18 cellular contexts compared by ENCODE assay signal in genomic region chr13:92972751-92973150, GRCh38.
DNase-seq lines count a peak whose midpoint lies in the region; FAIRE-seq and TF ChIP-seq lines count a peak whose summit lies in the region.
"Had no signal": no experiment of that assay in that cellular context is flagged by ENCODE, and none has a peak within 500 bp of the region (broad histone marks: within the 10 kb centered on the region; RNA-seq: fewer than 3 reads in every experiment).

No MANE protein-coding gene starts in this region.

- DNase-seq in NCI-H82 (lab: John Stamatoyannopoulos, UW) (peak; percentile 44), bronchial epithelial cell (ENCODE audit: low read depth) (peak; percentile 15), renal cortical epithelial cell (ENCODE audit: low read depth) (peak; percentile 91), activated gamma-delta T cell treated with Interleukin-2 at 50 U/mL for 16 hours (no peak), osteoblast (ENCODE audit: insufficient read length, low spot score, missing footprints) (no peak)
- no peak for DNase-seq in activated T-helper 2 cell treated with anti-CD3 and anti-CD28 coated beads, Interferon-gamma antibody, Interleukin-2, Interleukin-4, amounts not matched to agents 10 μg/mL and 5 μg/mL and 100 μg/mL, durations not matched to agents 14 hours and 24 hours and 36 hours (ENCODE audit: low spot score)
- DNase-seq: C1 segment of cervical spinal cord; Calu3; CD4-positive, alpha-beta memory T cell; COR-L47; DMS53; DMS79 treated with DMSO at 0.1 percent for 48 hours; GF-D8; HFFc6 had no signal

- no peaks in the 10 kb centered on the region for H3K4me1 ChIP-seq in osteoblast (ENCODE audit: insufficient read depth, low read length)
- H3K4me1 ChIP-seq: HAP-1 had no signal

- H3K36me3 Mint-ChIP-seq in activated T-helper 2 cell treated with anti-CD3 and anti-CD28 coated beads, Interferon-gamma antibody, Interleukin-2, Interleukin-4, amounts not matched to agents 10 μg/mL and 5 μg/mL and 100 μg/mL, durations not matched to agents 14 hours and 24 hours and 36 hours (ENCODE audit: low read depth): no peaks in the 10 kb centered on the region
- H3K36me3 Mint-ChIP-seq: CD4-positive, alpha-beta memory T cell had no signal

- H2AFZ ChIP-seq in osteoblast (ENCODE audit: low read length): no peak overlapping the region
- H2AFZ ChIP-seq: GM23338 had no signal

- no peak overlapping the region for H3K27ac Mint-ChIP-seq in activated T-helper 2 cell treated with anti-CD3 and anti-CD28 coated beads, Interferon-gamma antibody, Interleukin-2, Interleukin-4, amounts not matched to agents 10 μg/mL and 5 μg/mL and 100 μg/mL, durations not matched to agents 14 hours and 24 hours and 36 hours
- H3K27ac Mint-ChIP-seq: CD4-positive, alpha-beta memory T cell; GM23338; HFFc6 had no signal

- H3K9me3 ChIP-seq in osteoblast (ENCODE audit: low read depth, low read length): no peaks in the 10 kb centered on the region
- H3K9me3 ChIP-seq: HAP-1 had no signal

- H3K27me3 ChIP-seq in bronchial epithelial cell (ENCODE audit: control insufficient read depth, insufficient read depth, low read length): no peaks in the 10 kb centered on the region
- H3K27me3 ChIP-seq in osteoblast (ENCODE audit: insufficient read depth, low read length): no peaks in the 10 kb centered on the region

- no peaks in the 10 kb centered on the region for H4K20me1 ChIP-seq in osteoblast (ENCODE audit: insufficient read depth, low read length)

- no peaks in the 10 kb centered on the region for H3K27me3 Mint-ChIP-seq in activated T-helper 2 cell treated with anti-CD3 and anti-CD28 coated beads, Interferon-gamma antibody, Interleukin-2, Interleukin-4, amounts not matched to agents 10 μg/mL and 5 μg/mL and 100 μg/mL, durations not matched to agents 14 hours and 24 hours and 36 hours (ENCODE audit: low read depth)
- H3K27me3 Mint-ChIP-seq: CD4-positive, alpha-beta memory T cell had no signal

- no peaks in the 10 kb centered on the region for H3K4me1 Mint-ChIP-seq in activated T-helper 2 cell treated with anti-CD3 and anti-CD28 coated beads, Interferon-gamma antibody, Interleukin-2, Interleukin-4, amounts not matched to agents 10 μg/mL and 5 μg/mL and 100 μg/mL, durations not matched to agents 14 hours and 24 hours and 36 hours (ENCODE audit: low read depth)
- H3K4me1 Mint-ChIP-seq: CD4-positive, alpha-beta memory T cell had no signal

- no peaks in the 10 kb centered on the region for H3K9me3 Mint-ChIP-seq in activated T-helper 2 cell treated with anti-CD3 and anti-CD28 coated beads, Interferon-gamma antibody, Interleukin-2, Interleukin-4, amounts not matched to agents 10 μg/mL and 5 μg/mL and 100 μg/mL, durations not matched to agents 14 hours and 24 hours and 36 hours

- H3K36me3 ChIP-seq in bronchial epithelial cell (ENCODE audit: control insufficient read depth, insufficient read depth, low read length) (no peaks in the 10 kb centered on the region), osteoblast (ENCODE audit: insufficient read depth, low read length) (no peaks in the 10 kb centered on the region)
- H3K36me3 ChIP-seq: HAP-1 had no signal

- H3K4me3 ChIP-seq in bronchial epithelial cell (ENCODE audit: low read depth, low read length): no peak overlapping the region
- no peak overlapping the region for H3K4me3 ChIP-seq in osteoblast (ENCODE audit: insufficient read depth, low read length)
- H3K4me3 ChIP-seq: GM23338, HAP-1 had no signal

- intact Hi-C loops in activated T-helper 2 cell treated with anti-CD3 and anti-CD28 coated beads, Interferon-gamma antibody, Interleukin-2, Interleukin-4, amounts not matched to agents 10 μg/mL and 5 μg/mL and 100 μg/mL, durations not matched to agents 14 hours and 24 hours and 36 hours (cut with micrococcal nuclease): no loop called here

- TF ChIP-seq CTCF in bronchial epithelial cell (IDR thresholded peaks at IDR 0.05; ENCODE audit: insufficient read depth, low read length, severe bottlenecking): no peak
- TF ChIP-seq CTCF in osteoblast (IDR thresholded peaks at IDR 0.05; ENCODE audit: extremely low read depth, low read depth, low read length): no peak

- no peak overlapping the region for H3K27ac ChIP-seq in osteoblast (ENCODE audit: low read depth, low read length)

- H3K4me3 Mint-ChIP-seq in activated T-helper 2 cell treated with anti-CD3 and anti-CD28 coated beads, Interferon-gamma antibody, Interleukin-2, Interleukin-4, amounts not matched to agents 10 μg/mL and 5 μg/mL and 100 μg/mL, durations not matched to agents 14 hours and 24 hours and 36 hours (ENCODE audit: low read depth): no peak overlapping the region
- H3K4me3 Mint-ChIP-seq: CD4-positive, alpha-beta memory T cell; GM23338; HFFc6 had no signal

- no peak overlapping the region for H3K4me2 ChIP-seq in osteoblast (ENCODE audit: insufficient read depth, low read length)
- H3K4me2 ChIP-seq: GM23338 had no signal

- FAIRE-seq in bronchial epithelial cell (lab: Jason Lieb, UNC): no peak
- FAIRE-seq: GM12891, GM18507 had no signal

- H3K79me2 ChIP-seq in osteoblast (ENCODE audit: insufficient read depth, low read length): no peaks in the 10 kb centered on the region

Comparison
In these comparisons a context has a peak if more than half of its experiments do, and no peak if none do; other contexts are left out.
1. DNase-seq: peak in NCI-H82 (single experiment), bronchial epithelial cell (single experiment) and renal cortical epithelial cell (single experiment); none in activated gamma-delta T cell treated with Interleukin-2 at 50 U/mL for 16 hours (single experiment), osteoblast (single experiment) and activated T-helper 2 cell treated with anti-CD3 and anti-CD28 coated beads, Interferon-gamma antibody, Interleukin-2, Interleukin-4, amounts not matched to agents 10 μg/mL and 5 μg/mL and 100 μg/mL, durations not matched to agents 14 hours and 24 hours and 36 hours (single experiment).